8 cellular contexts compared by ENCODE assay signal in the genomic region with DNA sequence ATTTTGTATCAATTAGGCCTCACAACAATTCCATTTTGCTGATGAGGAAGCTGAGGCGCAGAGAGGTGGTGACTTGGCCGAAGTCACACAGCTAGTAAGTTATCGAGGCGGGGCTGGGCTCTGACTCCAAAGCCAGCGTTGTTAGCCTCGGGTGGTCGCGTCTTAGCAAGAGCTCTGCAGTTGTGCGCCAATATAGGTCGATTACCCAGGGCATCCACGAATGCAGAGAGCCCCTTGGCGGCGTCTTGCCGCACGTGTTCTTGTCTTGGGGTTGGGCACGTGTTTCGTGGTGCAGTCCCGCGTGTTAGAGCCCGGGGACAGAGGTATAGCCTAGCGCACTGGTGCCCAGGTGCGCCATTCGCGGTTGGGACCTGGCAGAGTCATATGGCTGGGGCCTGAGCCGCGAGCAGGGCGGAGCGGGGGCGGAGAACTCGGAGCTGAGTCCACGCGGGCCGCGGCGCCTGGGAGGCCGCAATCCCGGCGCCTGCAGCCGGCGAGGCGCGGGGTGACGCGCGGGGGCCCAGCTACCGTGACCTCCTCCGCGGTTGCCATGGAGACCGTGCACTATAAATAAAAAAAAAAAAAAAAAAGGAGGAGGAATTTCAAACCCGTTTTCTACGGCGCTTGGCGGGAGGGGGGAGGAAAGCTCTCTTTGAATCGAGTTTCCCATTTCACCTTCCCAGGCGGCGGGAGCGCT.
DNase-seq lines count a peak whose midpoint lies in the region; ATAC-seq and TF ChIP-seq lines count a peak whose summit lies in the region.

No MANE protein-coding gene starts in this region.

- no peak for TF ChIP-seq RAD21 in HCT116 (IDR thresholded peaks at IDR 0.05; ENCODE audit: low read depth)

- H3K9me3 Mint-ChIP-seq in activated naive CD8-positive, alpha-beta T cell treated with anti-CD3 and anti-CD28 coated beads, Interleukin-2, amount 10 ng/mL, durations not matched to agents 7 days and 5 days: no peaks in the 10 kb centered on the region

- H3K27me3 ChIP-seq in BLaER1: no peaks in the 10 kb centered on the region
- H3K27me3 ChIP-seq in HCT116 (ENCODE audit: insufficient read depth, low read length): no peaks in the 10 kb centered on the region
- H3K27me3 ChIP-seq in RWPE2 (ENCODE audit: insufficient read depth, poor library complexity, severe bottlenecking): peaks cover 20% of the 10 kb centered on the region
- peaks cover 0 to 15% (median 2%) of the 10 kb centered on the region in 3 donors for H3K27me3 ChIP-seq in psoas muscle (ENCODE audit: insufficient read depth in 3 of 3, low read length in 2 of 3)

- POLR2A ChIA-PET in HCT116 (lab: Charles Lee): interaction anchor here (0.7 kb wide), 3 partner anchors 38 to 79 kb away, joined by 3 read pairs; no protein-coding TSS in a partner anchor
- POLR2A ChIA-PET in activated naive CD8-positive, alpha-beta T cell treated with anti-CD3 and anti-CD28 coated beads, Interleukin-2, amount 10 ng/mL, durations not matched to agents 7 days and 5 days (lab: Charles Lee): interaction anchor here (0.5 to 1.6 kb wide), 10 partner anchors 9 to 253 kb away, joined by 3 to 5 read pairs (median 3); no protein-coding TSS in a partner anchor

- H3K27ac Mint-ChIP-seq in activated naive CD8-positive, alpha-beta T cell treated with anti-CD3 and anti-CD28 coated beads, Interleukin-2, amount 10 ng/mL, durations not matched to agents 7 days and 5 days: no peak overlapping the region

- H3K4me1 ChIP-seq in BLaER1 (peaks cover 90% of the 10 kb centered on the region), HCT116 (ENCODE audit: control insufficient read depth in 1 of 2, insufficient read depth in 2 of 2, low read length in 2 of 2) (peaks cover 30 to 40% of the 10 kb centered on the region in 2 experiments), RWPE2 (ENCODE audit: insufficient read depth, poor library complexity, severe bottlenecking) (no peaks in the 10 kb centered on the region), psoas muscle (peaks cover 18% of the 10 kb centered on the region)

- BruUV-seq in HCT116 (replicated peaks; lab: Mats Ljungman, UMichigan): no TSS peak

- DNase-seq in HCT116 (ENCODE audit: low read depth, low spot score): no peak
- DNase-seq in RWPE2 (ENCODE audit: low spot score): no peak
- DNase-seq in activated naive CD8-positive, alpha-beta T cell treated with anti-CD3 and anti-CD28 coated beads, Interleukin-2, amount 10 ng/mL, durations not matched to agents 7 days and 5 days: peak; percentile 66
- DNase-seq in left cardiac atrium: peak; percentile 67
- DNase-seq in psoas muscle: peak in 1 of 2 donors; percentile 44

- H3K9ac ChIP-seq in BLaER1: peak overlapping the region; percentile 79
- H3K9ac ChIP-seq in HCT116 (ENCODE audit: low read length): peak overlapping the region; percentile 57

- H3K9me2 ChIP-seq in HCT116 (ENCODE audit: insufficient read depth): no peaks in the 10 kb centered on the region

- H3K4me2 ChIP-seq in BLaER1: peak overlapping the region; percentile 99
- H3K4me2 ChIP-seq in HCT116 (ENCODE audit: low read length): peak overlapping the region; percentile 98

- CTCF ChIA-PET in HCT116 (lab: Charles Lee): interaction anchor here (0.7 to 1.8 kb wide), 4 partner anchors 12 to 65 kb away, joined by 3 to 4 read pairs (median 3); no protein-coding TSS in a partner anchor

- peak overlapping the region; percentile 94 for H2AFZ ChIP-seq in HCT116 (ENCODE audit: low read depth, low read length, poor library complexity, severe bottlenecking)

- no peaks in the 10 kb centered on the region for H3K79me2 ChIP-seq in HCT116 (ENCODE audit: insufficient read depth, low read length)

- H3K36me3 ChIP-seq in BLaER1: no peaks in the 10 kb centered on the region
- no peaks in the 10 kb centered on the region for H3K36me3 ChIP-seq in HCT116 (ENCODE audit: control insufficient read depth in 1 of 2, insufficient read depth in 2 of 2, low read length in 2 of 2)
- no peaks in the 10 kb centered on the region for H3K36me3 ChIP-seq in RWPE2 (ENCODE audit: low read depth)
- no peaks in the 10 kb centered on the region for H3K36me3 ChIP-seq in psoas muscle (ENCODE audit: insufficient read depth in 1 of 2, low read depth in 1 of 2)

- no peak for TF ChIP-seq POLR2A in HCT116 (IDR thresholded peaks at IDR 0.05; ENCODE audit: borderline replicate concordance, extremely low read depth, insufficient read depth, insufficient read length)

- peak overlapping the region; percentile 79 for H3K4me3 Mint-ChIP-seq in activated naive CD8-positive, alpha-beta T cell treated with anti-CD3 and anti-CD28 coated beads, Interleukin-2, amount 10 ng/mL, durations not matched to agents 7 days and 5 days

- H3K36me3 Mint-ChIP-seq in activated naive CD8-positive, alpha-beta T cell treated with anti-CD3 and anti-CD28 coated beads, Interleukin-2, amount 10 ng/mL, durations not matched to agents 7 days and 5 days: no peaks in the 10 kb centered on the region

- no peak for TF ChIP-seq CTCF in HCT116 (IDR thresholded peaks at IDR 0.05 in 2 of 3, conservative IDR thresholded peaks at IDR 0.05 in 1 of 3; ENCODE audit: borderline replicate concordance in 1 of 3, insufficient read depth in 1 of 3, low read depth in 2 of 3, low read length in 2 of 3)
- TF ChIP-seq CTCF in RWPE2 (IDR thresholded peaks at IDR 0.05; ENCODE audit: poor library complexity, severe bottlenecking): no peak
- TF ChIP-seq CTCF in psoas muscle (IDR thresholded peaks at IDR 0.05): no peak

- H3K27ac ChIP-seq in BLaER1: peak overlapping the region; percentile 90
- no peak overlapping the region for H3K27ac ChIP-seq in HCT116 (ENCODE audit: low read depth, low read length)
- no peak overlapping the region for H3K27ac ChIP-seq in RWPE2 (ENCODE audit: poor library complexity, severe bottlenecking)
- H3K27ac ChIP-seq in psoas muscle: peak overlapping the region; percentile 16

- H3K4me3 ChIP-seq in BLaER1 (peak overlapping the region; percentile 70), HCT116 (replicated peaks in 1 of 2; ENCODE audit: low read depth in 1 of 2, low read length in 2 of 2) (peak overlapping the region; percentile 46 to 61), RWPE2 (ENCODE audit: severe bottlenecking) (peak overlapping the region; percentile 21), psoas muscle (peak overlapping the region; percentile 68)

- peaks cover 12% of the 10 kb centered on the region for H3K27me3 Mint-ChIP-seq in activated naive CD8-positive, alpha-beta T cell treated with anti-CD3 and anti-CD28 coated beads, Interleukin-2, amount 10 ng/mL, durations not matched to agents 7 days and 5 days

- H3K9me3 ChIP-seq in BLaER1 (no peaks in the 10 kb centered on the region), HCT116 (ENCODE audit: control insufficient read depth in 1 of 2, insufficient read depth in 1 of 2, low read depth in 1 of 2, low read length in 2 of 2) (no peaks in the 10 kb centered on the region), RWPE2 (ENCODE audit: severe bottlenecking) (no peaks in the 10 kb centered on the region), psoas muscle (no peaks in the 10 kb centered on the region)

- no peaks in the 10 kb centered on the region for H4K20me1 ChIP-seq in BLaER1
- no peaks in the 10 kb centered on the region for H4K20me1 ChIP-seq in HCT116 (ENCODE audit: insufficient read depth)

- peak; percentile 39 for ATAC-seq in HCT116
- no peak for ATAC-seq in RWPE2 (ENCODE audit: low read depth)
- ATAC-seq in activated naive CD8-positive, alpha-beta T cell treated with anti-CD3 and anti-CD28 coated beads, Interleukin-2, amount 10 ng/mL, durations not matched to agents 7 days and 5 days (ENCODE audit: low read depth): peak; percentile 28
- peak; percentile 48 to 65 for ATAC-seq in left cardiac atrium
- peak; percentile 24 to 63 (median 60) for ATAC-seq in psoas muscle
- no peak for ATAC-seq in GM21390 (IDR thresholded peaks at IDR 0.05; ENCODE audit: unreplicated experiment)
- no peak for ATAC-seq in GM19035 (IDR thresholded peaks at IDR 0.05; ENCODE audit: unreplicated experiment)

- intact Hi-C loops in HCT116 (cut with micrococcal nuclease) (no loop called here), left cardiac atrium (cut with DNase I) (loop anchor here in 1 of 2 donors (2.0 kb wide), 1 partner anchor 54 kb away; no protein-coding TSS in a partner anchor), psoas muscle (cut with DNase I) (loop anchor here (5.0 kb wide), 2 partner anchors 37 to 47 kb away; no protein-coding TSS in a partner anchor)

- H3K4me1 Mint-ChIP-seq in activated naive CD8-positive, alpha-beta T cell treated with anti-CD3 and anti-CD28 coated beads, Interleukin-2, amount 10 ng/mL, durations not matched to agents 7 days and 5 days: peaks cover 9% of the 10 kb centered on the region

- 7 to 13% (median 10%) methylated on average over 53 to 57 of the region's 57 CpGs for WGBS in psoas muscle, 3 donors

- RAD21 ChIA-PET in HCT116 (lab: Charles Lee; ENCODE audit: low non-redundant PET in 1 of 2, low total read pairs in 2 of 2, uncharacterized antibody in 2 of 2, unreplicated experiment in 2 of 2): no interaction called here

TF ChIP-seq in HCT116, 20 proteins besides CTCF, POLR2A, EP300 and RAD21:
- no peak for TF ChIP-seq SIN3A (IDR thresholded peaks at IDR 0.05; ENCODE audit: low read depth)
- 0 out of 2 replicates have a peak, but pooled peaks have one; percentile 30 for TF ChIP-seq ZFX (IDR thresholded peaks at IDR 0.05)
- TF ChIP-seq EGR1 (IDR thresholded peaks at IDR 0.05; ENCODE audit: low read depth): peak; percentile 73
- TF ChIP-seq, protein P1, sequence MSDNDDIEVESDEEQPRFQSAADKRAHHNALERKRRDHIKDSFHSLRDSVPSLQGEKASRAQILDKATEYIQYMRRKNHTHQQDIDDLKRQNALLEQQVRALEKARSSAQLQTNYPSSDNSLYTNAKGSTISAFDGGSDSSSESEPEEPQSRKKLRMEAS (IDR thresholded peaks at IDR 0.05): peak; percentile 24; the same call in 1 of the 2 replicates

Comparison
In these comparisons a context has a peak if more than half of its experiments do, and no peak if none do; other contexts are left out.
1. H3K27ac ChIP-seq: peak in BLaER1 (single experiment) and psoas muscle (single experiment); none in HCT116 (single experiment) and RWPE2 (single experiment).
2. ATAC-seq: peak in HCT116 (single experiment), activated naive CD8-positive, alpha-beta T cell treated with anti-CD3 and anti-CD28 coated beads, Interleukin-2, amount 10 ng/mL, durations not matched to agents 7 days and 5 days (single experiment), left cardiac atrium (2 of 2) and psoas muscle (4 of 4); none in RWPE2 (single experiment), GM21390 (single experiment) and GM19035 (single experiment).
3. DNase-seq: peak in activated naive CD8-positive, alpha-beta T cell treated with anti-CD3 and anti-CD28 coated beads, Interleukin-2, amount 10 ng/mL, durations not matched to agents 7 days and 5 days (single experiment) and left cardiac atrium (single experiment); none in HCT116 (single experiment) and RWPE2 (single experiment).
4. Peak in every context shown above with its lines, with median percentiles within 50 percentile points of each other: H3K4me3 ChIP-seq.